8 cellular contexts compared by ENCODE assay signal in the genomic region with DNA sequence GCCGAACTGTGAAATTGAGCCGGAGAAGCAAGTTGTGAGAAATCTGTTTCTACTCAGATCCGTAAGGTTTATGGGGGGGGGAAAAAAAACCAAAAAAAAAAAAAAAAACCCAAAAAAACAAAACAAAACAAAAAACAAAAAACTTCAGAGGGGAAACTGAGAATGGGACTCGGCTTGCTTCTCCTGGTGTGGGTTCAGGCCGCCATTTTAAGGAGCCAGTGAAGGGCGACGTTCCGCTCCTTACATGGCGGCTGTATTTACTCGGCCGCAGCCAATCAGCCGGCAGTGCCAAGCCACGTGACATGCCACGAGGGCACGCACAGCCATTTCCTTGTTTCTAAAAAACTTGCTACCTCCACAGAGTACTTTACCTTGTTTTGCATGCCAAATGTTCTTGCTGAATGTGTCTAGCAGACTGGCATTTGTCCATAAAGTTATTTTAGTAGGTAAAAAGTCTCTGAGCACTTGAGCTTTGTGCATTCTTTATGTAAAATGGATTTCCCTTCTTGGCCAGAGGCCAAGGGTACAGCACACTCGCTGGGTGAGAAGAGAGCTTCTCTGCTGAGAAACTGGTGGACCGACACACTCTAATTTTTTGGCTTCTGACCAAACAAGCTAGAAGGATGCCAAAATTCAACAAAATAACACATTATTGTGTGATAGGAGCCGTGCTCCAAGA.
DNase-seq lines count a peak whose midpoint lies in the region; ATAC-seq and TF ChIP-seq lines count a peak whose summit lies in the region.

No MANE protein-coding gene starts in this region.

- H3K4me1 ChIP-seq in lower lobe of right lung = peaks cover 27% of the 10 kb centered on the region
- no peaks in the 10 kb centered on the region for H3K4me1 ChIP-seq in effector memory CD4-positive, alpha-beta T cell (ENCODE audit: control insufficient read depth, insufficient read depth, low read length, poor library complexity, severe bottlenecking)

- no peaks in the 10 kb centered on the region for H3K27me3 ChIP-seq in lower lobe of right lung (ENCODE audit: low read depth)
- H3K27me3 ChIP-seq in effector memory CD4-positive, alpha-beta T cell (replicated peaks; ENCODE audit: control insufficient read depth, insufficient read depth, low read length, poor library complexity, severe bottlenecking) = no peaks in the 10 kb centered on the region

- intact Hi-C loops in lower lobe of right lung (cut with DNase I) = no loop called here

- TF ChIP-seq CTCF in C4-2B (conservative IDR thresholded peaks at IDR 0.05) (no peak), lower lobe of right lung (IDR thresholded peaks at IDR 0.05) (no peak)

- H3K4me3 ChIP-seq in lower lobe of right lung = peak overlapping the region; percentile 46
- no peak overlapping the region for H3K4me3 ChIP-seq in effector memory CD4-positive, alpha-beta T cell (ENCODE audit: insufficient read depth, low read depth, low read length, poor library complexity, severe bottlenecking)

- H3K36me3 ChIP-seq in lower lobe of right lung = no peaks in the 10 kb centered on the region
- H3K36me3 ChIP-seq in effector memory CD4-positive, alpha-beta T cell (ENCODE audit: control insufficient read depth, insufficient read depth, low read length) = no peaks in the 10 kb centered on the region

- ATAC-seq in lower lobe of right lung = peak; percentile 95 to 99
- no peak for ATAC-seq in GM19035 (IDR thresholded peaks at IDR 0.05; ENCODE audit: unreplicated experiment)

- H3K9me3 ChIP-seq in lower lobe of right lung = no peaks in the 10 kb centered on the region
- H3K9me3 ChIP-seq in effector memory CD4-positive, alpha-beta T cell (ENCODE audit: control insufficient read depth, low read length) = no peaks in the 10 kb centered on the region

- DNase-seq in NCI-H2196 treated with DMSO at 0.1 percent for 48 hours (lab: John Stamatoyannopoulos, UW; ENCODE audit: unreplicated experiment) = peak; percentile 92
- peak; percentile 47 for DNase-seq in dedifferentiated amniotic fluid mesenchymal stem cell (ENCODE audit: extremely low spot score)
- peak; percentile 95 for DNase-seq in lower lobe of right lung
- DNase-seq in ureter (ENCODE audit: low spot score) = peak; percentile 95
- no peak for DNase-seq in NOMO-1 (lab: John Stamatoyannopoulos, UW; ENCODE audit: unreplicated experiment in 2 of 2)
- no peak for DNase-seq in effector memory CD4-positive, alpha-beta T cell

- H3K27ac ChIP-seq in C4-2B (peak overlapping the region; percentile 74), lower lobe of right lung (peak overlapping the region; percentile 72)
- H3K27ac ChIP-seq in effector memory CD4-positive, alpha-beta T cell (ENCODE audit: insufficient read depth, low read length, poor library complexity, severe bottlenecking) = no peak overlapping the region

Comparison
In these comparisons a context has a peak if more than half of its experiments do, and no peak if none do; other contexts are left out.
1. DNase-seq: peak in NCI-H2196 treated with DMSO at 0.1 percent for 48 hours (single experiment), dedifferentiated amniotic fluid mesenchymal stem cell (single experiment), lower lobe of right lung (single experiment) and ureter (single experiment); none in NOMO-1 (0 of 2) and effector memory CD4-positive, alpha-beta T cell (0 of 3).